Comparison of ENCODE assay signal across 10 cellular contexts in genomic region chr15:90099072-90099867, GRCh38. TPM values are rescaled to one million over a fixed set of nuclear protein-coding genes. Genes with fewer than 3 reads are reported as not detected.
DNase-seq lines count a peak whose midpoint lies in the region; ATAC-seq and FAIRE-seq lines count a peak whose summit lies in the region.
"Had no signal": no experiment of that assay in that cellular context is flagged by ENCODE, and none has a peak within 500 bp of the region (broad histone marks: within the 10 kb centered on the region; RNA-seq: fewer than 3 reads in every experiment).

No MANE protein-coding gene starts in this region.

- no peak overlapping the region for H3K4me3 ChIP-seq in skin epidermis

- H3K27ac ChIP-seq in skin epidermis: peak overlapping the region in 16 of 21 experiments; percentile 18 to 99 (median 93)

- no peak for ATAC-seq in GM18873 (IDR thresholded peaks at IDR 0.05; ENCODE audit: low FRiP score, unreplicated experiment)
- ATAC-seq in HG03196 (IDR thresholded peaks at IDR 0.05; ENCODE audit: unreplicated experiment): no peak

- no peak for DNase-seq in GM18507 (ENCODE audit: extremely low spot score, insufficient read length, low read depth)
- DNase-seq in T-helper 1 cell: peak in 3 of 5 donors; percentile 31 to 62 (median 43)
- peak; percentile 14 for DNase-seq in effector CD8-positive, alpha-beta T cell (lab: John Stamatoyannopoulos, UW)
- no peak for DNase-seq in mucosa of gallbladder (ENCODE audit: low spot score)
- no peak for DNase-seq in SKM-1 treated with dmso at 0.1 percent for 144 hours (lab: John Stamatoyannopoulos, UW; ENCODE audit: unreplicated experiment)
- DNase-seq: NCI-H1105 had no signal

- FAIRE-seq in GM18507 (lab: Jason Lieb, UNC): peak; percentile 75
- FAIRE-seq: islet of Langerhans had no signal

RNA-seq across cellular contexts. Expression of gene IDH2, which starts 3.0 kb away (rescaled TPM):
- 73.2 TPM for total RNA-seq in mucosa of gallbladder

Comparison
In these comparisons a context has a peak if more than half of its experiments do, and no peak if none do; other contexts are left out.
1. DNase-seq: peak in T-helper 1 cell (3 of 5) and effector CD8-positive, alpha-beta T cell (single experiment); none in GM18507 (single experiment), mucosa of gallbladder (single experiment) and SKM-1 treated with dmso at 0.1 percent for 144 hours (single experiment).